In genomic region chr17:41579484-41580243, GRCh38 we compare ENCODE assay signal across 8 cellular contexts. TPM values are rescaled to one million over a fixed set of nuclear protein-coding genes. Genes with fewer than 3 reads are reported as not detected.
DNase-seq lines count a peak whose midpoint lies in the region; ATAC-seq and TF ChIP-seq lines count a peak whose summit lies in the region.

No MANE protein-coding gene starts in this region.

- peak; percentile 46 for ATAC-seq in GM21390 (IDR thresholded peaks at IDR 0.05; ENCODE audit: unreplicated experiment)
- ATAC-seq in HG02588 (IDR thresholded peaks at IDR 0.05; ENCODE audit: unreplicated experiment): no peak

- H3K36me3 ChIP-seq in WERI-Rb-1 (no peaks in the 10 kb centered on the region), kidney epithelial cell (ENCODE audit: control insufficient read depth, insufficient read depth, low read length) (no peaks in the 10 kb centered on the region)

- TF ChIP-seq CTCF in AG10803 (conservative IDR thresholded peaks at IDR 0.05; ENCODE audit: low read length): peak; percentile 73
- TF ChIP-seq CTCF in WERI-Rb-1 (IDR thresholded peaks at IDR 0.05; ENCODE audit: low read depth, low read length): peak; percentile 100
- peak; percentile 94 for TF ChIP-seq CTCF in cardiac fibroblast (IDR thresholded peaks at IDR 0.05; ENCODE audit: low read depth, low read length)
- TF ChIP-seq CTCF in kidney epithelial cell (IDR thresholded peaks at IDR 0.05; ENCODE audit: insufficient read depth, low read length, poor library complexity, severe bottlenecking): peak; percentile 93

- H3K9me3 ChIP-seq in WERI-Rb-1 (ENCODE audit: severe bottlenecking): peaks cover 3% of the 10 kb centered on the region

- H3K27me3 ChIP-seq in WERI-Rb-1 (ENCODE audit: insufficient read depth, low read depth, severe bottlenecking): no peaks in the 10 kb centered on the region
- peaks cover 6% of the 10 kb centered on the region for H3K27me3 ChIP-seq in kidney epithelial cell (ENCODE audit: control insufficient read depth, insufficient read depth, low read length)

- H3K4me3 ChIP-seq in AG10803 (ENCODE audit: low read length) (no peak overlapping the region), WERI-Rb-1 (ENCODE audit: low read depth, low read length) (no peak overlapping the region), cardiac fibroblast (replicated peaks in 1 of 2; ENCODE audit: low read depth in 2 of 2, low read length in 2 of 2) (no peak overlapping the region), kidney epithelial cell (ENCODE audit: low read depth, low read length) (no peak overlapping the region)

- DNase-seq in AG10803 (ENCODE audit: low read depth): peak; percentile 49
- DNase-seq in NCI-H2107 (lab: John Stamatoyannopoulos, UW): peak; percentile 85
- peak; percentile 97 for DNase-seq in WERI-Rb-1
- peak; percentile 76 to 85 for DNase-seq in cardiac fibroblast (ENCODE audit: low read depth in 2 of 2)
- peak; percentile 43 for DNase-seq in kidney epithelial cell (ENCODE audit: low read depth)
- DNase-seq in stimulated activated CD4-positive, alpha-beta T cell treated with anti-CD3 and anti-CD28 coated beads, Interleukin-1b, Interleukin-23, amount 100 ng/mL, for 4 hours (ENCODE audit: low read depth in 2 of 2): peak; percentile 24 to 40

- peak overlapping the region; percentile 49 for H3K27ac ChIP-seq in WERI-Rb-1

RNA-seq across cellular contexts. Expression of gene KRT14, which starts 7.0 kb away (rescaled TPM):
- not detected in 2 replicates for total RNA-seq in kidney epithelial cell

RNA-seq across cellular contexts. Expression of gene KRT9, which starts 7.8 kb away (rescaled TPM):
- not detected in 2 replicates for total RNA-seq in kidney epithelial cell

RNA-seq across cellular contexts. Expression of gene KRT16, which starts 32.9 kb away (rescaled TPM):
- total RNA-seq in kidney epithelial cell: 4.2 and 4.8 TPM in 2 replicates

RNA-seq across cellular contexts. Expression of gene KRT17, which starts 44.7 kb away (rescaled TPM):
- total RNA-seq in kidney epithelial cell: 208 and 216 TPM in 2 replicates

RNA-seq across cellular contexts. Expression of gene KRT19, which starts 51.6 kb away (rescaled TPM):
- 851 and 925 TPM in 2 replicates for total RNA-seq in kidney epithelial cell

Comparison
In these comparisons a context has a peak if more than half of its experiments do, and no peak if none do; other contexts are left out.
1. DNase-seq: peak in every context shown above with its lines; median percentile 97 in WERI-Rb-1; 85 in NCI-H2107; 80 in cardiac fibroblast; 49 in AG10803; 43 in kidney epithelial cell; 32 in stimulated activated CD4-positive, alpha-beta T cell treated with anti-CD3 and anti-CD28 coated beads, Interleukin-1b, Interleukin-23, amount 100 ng/mL, for 4 hours.